In genomic region chr5:136242611-136243010, GRCh38 we compare ENCODE assay signal across 18 cellular contexts. TPM values are rescaled to one million over a fixed set of nuclear protein-coding genes. Genes with fewer than 3 reads are reported as not detected.
DNase-seq lines count a peak whose midpoint lies in the region; ATAC-seq, FAIRE-seq and TF ChIP-seq lines count a peak whose summit lies in the region.
"Had no signal": no experiment of that assay in that cellular context is flagged by ENCODE, and none has a peak within 500 bp of the region (broad histone marks: within the 10 kb centered on the region; RNA-seq: fewer than 3 reads in every experiment).

No MANE protein-coding gene starts in this region.

- H3K27me3 Mint-ChIP-seq in activated T-cell treated with anti-CD3 and anti-CD28 coated beads, Interleukin-2, amount 50 U/mL, for 4 hours (ENCODE audit: low read depth) = peaks cover 4% of the 10 kb centered on the region

- peak; percentile 57 for ATAC-seq in GM19035 (IDR thresholded peaks at IDR 0.05; ENCODE audit: unreplicated experiment)
- ATAC-seq in HG02678 (IDR thresholded peaks at IDR 0.05; ENCODE audit: unreplicated experiment) = peak; percentile 71
- ATAC-seq in HG03521 (IDR thresholded peaks at IDR 0.05; ENCODE audit: unreplicated experiment) = peak; percentile 59
- no peak for ATAC-seq in GM21526 (IDR thresholded peaks at IDR 0.05; ENCODE audit: low FRiP score, unreplicated experiment)
- ATAC-seq in activated T-cell treated with anti-CD3 and anti-CD28 coated beads, Interleukin-2, amount 50 U/mL, for 4 hours = no peak
- ATAC-seq: K562 had no signal

- peaks cover 3% of the 10 kb centered on the region for H3K4me1 Mint-ChIP-seq in activated T-cell treated with anti-CD3 and anti-CD28 coated beads, Interleukin-2, amount 50 U/mL, for 4 hours (ENCODE audit: low read depth)
- H3K4me1 Mint-ChIP-seq: H9 had no signal

- H3K9me3 Mint-ChIP-seq in activated T-cell treated with anti-CD3 and anti-CD28 coated beads, Interleukin-2, amount 50 U/mL, for 4 hours = no peaks in the 10 kb centered on the region
- H3K9me3 Mint-ChIP-seq: activated T-helper 2 cell treated with anti-CD3 and anti-CD28 coated beads, Interferon-gamma antibody, Interleukin-2, Interleukin-4, amounts not matched to agents 10 μg/mL and 5 μg/mL and 100 μg/mL, durations not matched to agents 14 hours and 24 hours and 36 hours; H9 had no signal

- FAIRE-seq in D721Med (lab: Jason Lieb, UNC) = no peak
- FAIRE-seq: K562 had no signal

- H3K4me3 Mint-ChIP-seq in activated T-cell treated with anti-CD3 and anti-CD28 coated beads, Interleukin-2, amount 50 U/mL, for 4 hours = no peak overlapping the region
- H3K4me3 Mint-ChIP-seq: H9 had no signal

- peak; percentile 28 for DNase-seq in D721Med (ENCODE audit: insufficient read length, low spot score)
- DNase-seq in NCI-H446 treated with DMSO at 0.1 percent for 48 hours (lab: John Stamatoyannopoulos, UW) = no peak
- DNase-seq in SK-N-DZ (ENCODE audit: low spot score) = no peak
- DNase-seq in activated T-cell treated with anti-CD3 and anti-CD28 coated beads, Interleukin-2, amount 50 U/mL, for 4 hours = no peak
- DNase-seq: activated CD4-positive, alpha-beta T cell treated with anti-CD3 and anti-CD28 coated beads, Interleukin-2, amount 50 U/mL, for 4 hours; dermis blood vessel endothelial cell; esophagus squamous epithelium; H9; NCI-H748 treated with DMSO at 0.1 percent for 48 hours; posterior cingulate gyrus; stimulated activated CD4-positive, alpha-beta T cell treated with anti-CD3 and anti-CD28 coated beads, Interleukin-12 subunit alpha, Interleukin-12 subunit beta, amount 100 ng/mL, for 4 hours had no signal

- no peak for TF ChIP-seq CTCF in D721Med (IDR thresholded peaks at IDR 0.05; ENCODE audit: insufficient read depth, missing control alignments)

- no peaks in the 10 kb centered on the region for H3K36me3 Mint-ChIP-seq in activated T-cell treated with anti-CD3 and anti-CD28 coated beads, Interleukin-2, amount 50 U/mL, for 4 hours (ENCODE audit: insufficient read depth)

RNA-seq across cellular contexts. Expression of gene SMIM32, which starts 49.6 kb away (rescaled TPM):
- 0.16 TPM in 1 of 2 replicates, not detected in the other for polyA plus RNA-seq in SK-N-DZ (2014; cell fraction: cytosol; rRNA removed)
- not detected in 2 replicates for polyA plus RNA-seq in SK-N-DZ (2014; cell fraction: nucleus; rRNA removed)
- total RNA-seq in activated T-cell treated with anti-CD3 and anti-CD28 coated beads, Interleukin-2, amount 50 U/mL, for 4 hours = not detected
- total RNA-seq: activated T-helper 2 cell treated with anti-CD3 and anti-CD28 coated beads, Interferon-gamma antibody, Interleukin-2, Interleukin-4, amounts not matched to agents 10 μg/mL and 5 μg/mL and 100 μg/mL, durations not matched to agents 14 hours and 24 hours and 36 hours; dermis blood vessel endothelial cell; esophagus squamous epithelium; H9; K562; subcutaneous adipose tissue had no signal
- polyA plus RNA-seq: K562 had no signal

Comparison
In these comparisons a context has a peak if more than half of its experiments do, and no peak if none do; other contexts are left out.
1. ATAC-seq: peak in GM19035 (single experiment), HG02678 (single experiment) and HG03521 (single experiment); none in GM21526 (single experiment) and activated T-cell treated with anti-CD3 and anti-CD28 coated beads, Interleukin-2, amount 50 U/mL, for 4 hours (0 of 2).